ENCODE assay signal across 8 cellular contexts in genomic region chr6:36986704-36987047, GRCh38. TPM values are rescaled to one million over a fixed set of nuclear protein-coding genes. Genes with fewer than 3 reads are reported as not detected.
DNase-seq lines count a peak whose midpoint lies in the region; ATAC-seq and TF ChIP-seq lines count a peak whose summit lies in the region.

No MANE protein-coding gene starts in this region.

- H3K4me1 ChIP-seq in body of pancreas (peaks cover 41% of the 10 kb centered on the region), mesodermal cell (ENCODE audit: control insufficient read depth, insufficient read depth, low read length, poor library complexity, severe bottlenecking) (peaks cover 26% of the 10 kb centered on the region)

- H3K36me3 ChIP-seq in body of pancreas (replicated peaks in 1 of 2; ENCODE audit: insufficient read depth in 1 of 2, low read depth in 2 of 2) (no peaks in the 10 kb centered on the region), mesodermal cell (ENCODE audit: control insufficient read depth, insufficient read depth, low read length) (peaks cover 23% of the 10 kb centered on the region)

- H3K4me1 Mint-ChIP-seq in CD14-positive monocyte: peaks cover 14% of the 10 kb centered on the region

- ATAC-seq in HG03196 (IDR thresholded peaks at IDR 0.05; ENCODE audit: unreplicated experiment) (peak; percentile 1), body of pancreas (no peak), GM21390 (IDR thresholded peaks at IDR 0.05; ENCODE audit: unreplicated experiment) (no peak)

- peak overlapping the region; percentile 95 to 97 for H3K4me3 ChIP-seq in body of pancreas
- H3K4me3 ChIP-seq in mesodermal cell (ENCODE audit: extremely low read depth, insufficient read depth, low read length, poor library complexity, severe bottlenecking): peak overlapping the region; percentile 96

- peaks cover 4 to 5% of the 10 kb centered on the region in 2 donors for H3K36me3 Mint-ChIP-seq in CD14-positive monocyte

- intact Hi-C loops in CD14-positive monocyte (cut with micrococcal nuclease) (loop anchor here in 1 of 2 donors (2.0 kb wide), 1 partner anchor 20 kb away; no protein-coding TSS in a partner anchor), body of pancreas (cut with DNase I) (no loop called here)

- peaks cover 0 to 7% (median 5%) of the 10 kb centered on the region in 3 donors for H3K27me3 Mint-ChIP-seq in CD14-positive monocyte (ENCODE audit: low read depth in 3 of 3)

- H3K27me3 ChIP-seq in body of pancreas: no peaks in the 10 kb centered on the region

- WGBS in body of pancreas, 2 donors: 1 to 2% methylated on average over 8 of the region's 8 CpGs
- 14 to 19% methylated on average over 3 to 4 of the region's 8 CpGs for WGBS in mesodermal cell (ENCODE audit: insufficient coverage in 2 of 2), 2 experiments

- no peak for TF ChIP-seq POLR2A in body of pancreas (IDR thresholded peaks at IDR 0.05)

- H3K27ac Mint-ChIP-seq in CD14-positive monocyte: peak overlapping the region; percentile 79 to 96 (median 92)

- H3K9me3 Mint-ChIP-seq in CD14-positive monocyte: no peaks in the 10 kb centered on the region

- TF ChIP-seq CTCF in CD14-positive monocyte (IDR thresholded peaks at IDR 0.05): no peak
- TF ChIP-seq CTCF in body of pancreas (IDR thresholded peaks at IDR 0.05): no peak

- peak overlapping the region; percentile 91 to 97 for H3K4me3 Mint-ChIP-seq in CD14-positive monocyte

- DNase-seq in CD14-positive monocyte (ENCODE audit: low spot score): no peak
- DNase-seq in body of pancreas: no peak
- no peak for DNase-seq in COLO829 (ENCODE audit: low spot score)
- no peak for DNase-seq in HCEC 1CT
- DNase-seq in SIG-M5 (lab: John Stamatoyannopoulos, UW): no peak

- peak overlapping the region; percentile 96 to 97 (median 96) for H3K27ac ChIP-seq in body of pancreas
- peak overlapping the region; percentile 89 for H3K27ac ChIP-seq in mesodermal cell (ENCODE audit: low read depth, low read length, severe bottlenecking)

- H3K9me3 ChIP-seq in body of pancreas (no peaks in the 10 kb centered on the region), mesodermal cell (ENCODE audit: control insufficient read depth, low read length) (no peaks in the 10 kb centered on the region)

RNA-seq across cellular contexts. Expression of gene MTCH1, which starts 0.7 kb away (rescaled TPM):
- polyA plus RNA-seq in CD14-positive monocyte: 100 to 1,000 TPM; 111 to 118 TPM
- total RNA-seq in body of pancreas: 100 to 1,000 TPM; 152 to 198 TPM
- 233 TPM for polyA plus RNA-seq in mesodermal cell (2013, experiment 1 of 2)
- 195 TPM for polyA plus RNA-seq in mesodermal cell (2013, experiment 2 of 2)

RNA-seq across cellular contexts. Expression of gene FGD2, which starts 18.8 kb away (rescaled TPM):
- polyA plus RNA-seq in CD14-positive monocyte: 10 to 100 TPM; 25.3 to 50.0 TPM
- 10 to 100 TPM; 10.1 to 11.9 TPM for total RNA-seq in body of pancreas
- not detected for polyA plus RNA-seq in mesodermal cell (2013, experiment 1 of 2)
- not detected for polyA plus RNA-seq in mesodermal cell (2013, experiment 2 of 2)

RNA-seq across cellular contexts. Expression of gene PI16, which starts 32.1 kb away (rescaled TPM):
- polyA plus RNA-seq in CD14-positive monocyte: under 1 TPM in 1 of 2 donors, not detected in 1; 0.22 TPM
- 1 to 10 TPM in 1 of 2 donors, under 1 TPM in 1; 0.33 to 3.1 TPM for total RNA-seq in body of pancreas
- polyA plus RNA-seq in mesodermal cell (2013, experiment 1 of 2): 3.1 TPM
- 1.0 TPM for polyA plus RNA-seq in mesodermal cell (2013, experiment 2 of 2)
